26 cellular contexts compared by ENCODE assay signal in genomic region chr18:48792141-48792540, GRCh38.
DNase-seq lines count a peak whose midpoint lies in the region; ATAC-seq and TF ChIP-seq lines count a peak whose summit lies in the region.
"Had no signal": no experiment of that assay in that cellular context is flagged by ENCODE, and none has a peak within 500 bp of the region (broad histone marks: within the 10 kb centered on the region; RNA-seq: fewer than 3 reads in every experiment).

No MANE protein-coding gene starts in this region.

- H3K36me3 ChIP-seq in osteoblast (ENCODE audit: insufficient read depth, low read length) (peaks cover 25% of the 10 kb centered on the region), upper lobe of right lung (no peaks in the 10 kb centered on the region)
- H3K36me3 ChIP-seq: left lung, vagina had no signal

- peaks cover 7% of the 10 kb centered on the region for H3K36me3 Mint-ChIP-seq in activated naive CD8-positive, alpha-beta T cell treated with anti-CD3 and anti-CD28 coated beads, Interleukin-2, amount 10 ng/mL, durations not matched to agents 7 days and 5 days
- no peaks in the 10 kb centered on the region for H3K36me3 Mint-ChIP-seq in activated naive CD8-positive, alpha-beta T cell treated with anti-CD3 and anti-CD28 coated beads for 36 hours
- H3K36me3 Mint-ChIP-seq in glutamatergic neuron (ENCODE audit: unreplicated experiment), result peaks cover 8% of the 10 kb centered on the region
- H3K36me3 Mint-ChIP-seq: CD4-positive, alpha-beta memory T cell had no signal

- TF ChIP-seq CTCF in glutamatergic neuron (IDR thresholded peaks at IDR 0.05; ENCODE audit: partially characterized antibody, unreplicated experiment) (no peak), osteoblast (IDR thresholded peaks at IDR 0.05; ENCODE audit: extremely low read depth, low read depth, low read length) (no peak), upper lobe of right lung (IDR thresholded peaks at IDR 0.05) (no peak)

- H3K27ac ChIP-seq in osteoblast (ENCODE audit: low read depth, low read length), result no peak overlapping the region
- H3K27ac ChIP-seq in upper lobe of right lung, result no peak overlapping the region
- H3K27ac ChIP-seq: KMS-11, left lung, vagina had no signal

- H3K4me3 ChIP-seq in osteoblast (ENCODE audit: insufficient read depth, low read length), result no peak overlapping the region
- H3K4me3 ChIP-seq in upper lobe of right lung, result no peak overlapping the region
- H3K4me3 ChIP-seq: GM23338, left lung, smooth muscle cell, vagina had no signal

- peaks cover 10% of the 10 kb centered on the region for H3K4me1 Mint-ChIP-seq in activated naive CD8-positive, alpha-beta T cell treated with anti-CD3 and anti-CD28 coated beads, Interleukin-2, amount 10 ng/mL, durations not matched to agents 7 days and 5 days
- no peaks in the 10 kb centered on the region for H3K4me1 Mint-ChIP-seq in activated naive CD8-positive, alpha-beta T cell treated with anti-CD3 and anti-CD28 coated beads for 36 hours
- peaks cover 21% of the 10 kb centered on the region for H3K4me1 Mint-ChIP-seq in glutamatergic neuron (ENCODE audit: low read depth, unreplicated experiment)
- H3K4me1 Mint-ChIP-seq: GM23338 had no signal

- no peaks in the 10 kb centered on the region for H4K20me1 ChIP-seq in osteoblast (ENCODE audit: insufficient read depth, low read length)

- H3K9me3 Mint-ChIP-seq in activated naive CD8-positive, alpha-beta T cell treated with anti-CD3 and anti-CD28 coated beads, Interleukin-2, amount 10 ng/mL, durations not matched to agents 7 days and 5 days, result peaks cover 4% of the 10 kb centered on the region
- H3K9me3 Mint-ChIP-seq in activated naive CD8-positive, alpha-beta T cell treated with anti-CD3 and anti-CD28 coated beads for 36 hours, result no peaks in the 10 kb centered on the region
- peaks cover 16% of the 10 kb centered on the region for H3K9me3 Mint-ChIP-seq in glutamatergic neuron (ENCODE audit: unreplicated experiment)
- H3K9me3 Mint-ChIP-seq: CD4-positive, alpha-beta memory T cell; effector memory CD8-positive, alpha-beta T cell; GM23338 had no signal

- intact Hi-C loops in upper lobe of right lung (cut with DNase I), result no loop called here

- H3K27me3 ChIP-seq in osteoblast (ENCODE audit: insufficient read depth, low read length), result no peaks in the 10 kb centered on the region
- no peaks in the 10 kb centered on the region for H3K27me3 ChIP-seq in upper lobe of right lung
- H3K27me3 ChIP-seq: left lung, vagina had no signal

- ATAC-seq in activated naive CD8-positive, alpha-beta T cell treated with anti-CD3 and anti-CD28 coated beads, Interleukin-2, amount 10 ng/mL, durations not matched to agents 7 days and 5 days (ENCODE audit: low read depth), result no peak
- ATAC-seq in upper lobe of right lung, result no peak
- ATAC-seq: activated CD8-positive, alpha-beta T cell treated with anti-CD3 and anti-CD28 coated beads for 36 hours; effector memory CD8-positive, alpha-beta T cell; GM23338; left lung; naive thymus-derived CD4-positive, alpha-beta T cell; SK-N-SH treated with all-trans-retinoic acid at 6 μM for 48 hours had no signal

- no peak overlapping the region for H2AFZ ChIP-seq in osteoblast (ENCODE audit: low read length)
- H2AFZ ChIP-seq: GM23338 had no signal

- H3K27ac Mint-ChIP-seq in activated naive CD8-positive, alpha-beta T cell treated with anti-CD3 and anti-CD28 coated beads, Interleukin-2, amount 10 ng/mL, durations not matched to agents 7 days and 5 days, result no peak overlapping the region
- no peak overlapping the region for H3K27ac Mint-ChIP-seq in activated naive CD8-positive, alpha-beta T cell treated with anti-CD3 and anti-CD28 coated beads for 36 hours
- no peak overlapping the region for H3K27ac Mint-ChIP-seq in glutamatergic neuron (ENCODE audit: unreplicated experiment)
- H3K27ac Mint-ChIP-seq: GM23338 had no signal

- H3K4me2 ChIP-seq in osteoblast (ENCODE audit: insufficient read depth, low read length), result no peak overlapping the region
- H3K4me2 ChIP-seq: GM23338, KMS-11, smooth muscle cell had no signal

- peaks cover 7% of the 10 kb centered on the region for H3K27me3 Mint-ChIP-seq in activated naive CD8-positive, alpha-beta T cell treated with anti-CD3 and anti-CD28 coated beads, Interleukin-2, amount 10 ng/mL, durations not matched to agents 7 days and 5 days
- no peaks in the 10 kb centered on the region for H3K27me3 Mint-ChIP-seq in activated naive CD8-positive, alpha-beta T cell treated with anti-CD3 and anti-CD28 coated beads for 36 hours
- H3K27me3 Mint-ChIP-seq in glutamatergic neuron (ENCODE audit: unreplicated experiment), result peaks cover 18% of the 10 kb centered on the region
- H3K27me3 Mint-ChIP-seq: activated CD8-positive, alpha-beta T cell treated with anti-CD3 and anti-CD28 coated beads for 36 hours; CD4-positive, alpha-beta memory T cell; effector memory CD8-positive, alpha-beta T cell; naive thymus-derived CD4-positive, alpha-beta T cell had no signal

- POLR2A ChIA-PET in activated naive CD8-positive, alpha-beta T cell treated with anti-CD3 and anti-CD28 coated beads, Interleukin-2, amount 10 ng/mL, durations not matched to agents 7 days and 5 days (lab: Charles Lee), result interaction anchor here (1.1 kb wide), 1 partner anchor 14 kb away, joined by 3 read pairs; no protein-coding TSS in a partner anchor

- H3K4me1 ChIP-seq in osteoblast (ENCODE audit: insufficient read depth, low read length), result peaks cover 4% of the 10 kb centered on the region
- peaks cover 18% of the 10 kb centered on the region for H3K4me1 ChIP-seq in upper lobe of right lung

- no peak overlapping the region for H3K4me3 Mint-ChIP-seq in activated naive CD8-positive, alpha-beta T cell treated with anti-CD3 and anti-CD28 coated beads, Interleukin-2, amount 10 ng/mL, durations not matched to agents 7 days and 5 days
- H3K4me3 Mint-ChIP-seq in activated naive CD8-positive, alpha-beta T cell treated with anti-CD3 and anti-CD28 coated beads for 36 hours, result no peak overlapping the region
- H3K4me3 Mint-ChIP-seq in glutamatergic neuron (ENCODE audit: unreplicated experiment), result no peak overlapping the region
- H3K4me3 Mint-ChIP-seq: activated CD8-positive, alpha-beta T cell treated with anti-CD3 and anti-CD28 coated beads for 36 hours; CD4-positive, alpha-beta memory T cell; effector memory CD8-positive, alpha-beta T cell; GM23338 had no signal

- no peaks in the 10 kb centered on the region for H3K79me2 ChIP-seq in osteoblast (ENCODE audit: insufficient read depth, low read length)

- H3K9me3 ChIP-seq in osteoblast (ENCODE audit: low read depth, low read length) (no peaks in the 10 kb centered on the region), upper lobe of right lung (no peaks in the 10 kb centered on the region)
- H3K9me3 ChIP-seq: left lung, vagina had no signal

- DNase-seq in activated naive CD8-positive, alpha-beta T cell treated with anti-CD3 and anti-CD28 coated beads, Interleukin-2, amount 10 ng/mL, durations not matched to agents 7 days and 5 days, result peak; percentile 7
- no peak for DNase-seq in activated naive CD8-positive, alpha-beta T cell treated with anti-CD3 and anti-CD28 coated beads for 36 hours
- DNase-seq in glutamatergic neuron (peak; percentile 2), osteoblast (ENCODE audit: insufficient read length, low spot score, missing footprints) (peak; percentile 50), upper lobe of right lung (peak; percentile 43), DMS 273 (lab: John Stamatoyannopoulos, UW; ENCODE audit: unreplicated experiment) (no peak), NCI-H345 (lab: John Stamatoyannopoulos, UW) (no peak), NCI-H187 (lab: John Stamatoyannopoulos, UW) (no peak)
- DNase-seq: activated CD8-positive, alpha-beta T cell treated with anti-CD3 and anti-CD28 coated beads for 36 hours; CD4-positive, alpha-beta memory T cell; DMS 273 treated with DMSO at 0.1 percent for 48 hours; effector memory CD8-positive, alpha-beta T cell; midbrain; naive thymus-derived CD4-positive, alpha-beta T cell; NCI-H1417 treated with DMSO at 0.1 percent for 48 hours; NCI-H2107; NCI-H446 treated with DMSO at 0.1 percent for 48 hours; stimulated activated CD4-positive, alpha-beta T cell treated with anti-CD3 and anti-CD28 coated beads, Interleukin-2, amount 100 ng/mL, for 24 hours; substantia nigra; T-helper 2 cell had no signal

Comparison
In these comparisons a context has a peak if more than half of its experiments do, and no peak if none do; other contexts are left out.
1. DNase-seq: peak in activated naive CD8-positive, alpha-beta T cell treated with anti-CD3 and anti-CD28 coated beads, Interleukin-2, amount 10 ng/mL, durations not matched to agents 7 days and 5 days (single experiment), glutamatergic neuron (single experiment), osteoblast (single experiment) and upper lobe of right lung (single experiment); none in activated naive CD8-positive, alpha-beta T cell treated with anti-CD3 and anti-CD28 coated beads for 36 hours (single experiment), DMS 273 (single experiment), NCI-H345 (single experiment) and NCI-H187 (0 of 2).